In genomic region chr10:61903184-61903990, GRCh38 we compare ENCODE assay signal across 8 cellular contexts.
DNase-seq lines count a peak whose midpoint lies in the region; ATAC-seq and TF ChIP-seq lines count a peak whose summit lies in the region.

No MANE protein-coding gene starts in this region.

- H3K27ac Mint-ChIP-seq in stimulated activated memory B cell treated with anti-CD40 and anti-IgM and Interleukin-4, amounts not matched to agents 10 μg/mL and 1 μg/mL and 100 μg/mL, for 72 hours, result peak overlapping the region; percentile 100

- ATAC-seq in GM18861 (IDR thresholded peaks at IDR 0.05; ENCODE audit: unreplicated experiment) (peak; percentile 44), HG03097 (IDR thresholded peaks at IDR 0.05; ENCODE audit: low FRiP score, unreplicated experiment) (peak; percentile 58)
- peak; percentile 87 for ATAC-seq in stimulated activated memory B cell treated with anti-CD40 and anti-IgM and Interleukin-4, amounts not matched to agents 10 μg/mL and 1 μg/mL and 100 μg/mL, for 72 hours

- H3K36me3 Mint-ChIP-seq in stimulated activated memory B cell treated with anti-CD40 and anti-IgM and Interleukin-4, amounts not matched to agents 10 μg/mL and 1 μg/mL and 100 μg/mL, for 72 hours, result peaks cover 21% of the 10 kb centered on the region

- peak overlapping the region; percentile 94 for H3K9ac ChIP-seq in mucosa of stomach (ENCODE audit: low read length)

- peaks cover 32% of the 10 kb centered on the region for H3K4me1 Mint-ChIP-seq in stimulated activated memory B cell treated with anti-CD40 and anti-IgM and Interleukin-4, amounts not matched to agents 10 μg/mL and 1 μg/mL and 100 μg/mL, for 72 hours

- TF ChIP-seq POLR2A in erythroblast (IDR thresholded peaks at IDR 0.05; ENCODE audit: low read length), result peak; percentile 16

- no peaks in the 10 kb centered on the region for H3K9me3 ChIP-seq in mucosa of stomach (ENCODE audit: control insufficient read depth, low read length)

- peak overlapping the region; percentile 93 for H3K4me3 Mint-ChIP-seq in stimulated activated memory B cell treated with anti-CD40 and anti-IgM and Interleukin-4, amounts not matched to agents 10 μg/mL and 1 μg/mL and 100 μg/mL, for 72 hours

- H3K4me1 ChIP-seq in mucosa of stomach (ENCODE audit: control insufficient read depth, insufficient read depth, low read length), result peaks cover 19% of the 10 kb centered on the region

- no peaks in the 10 kb centered on the region for H3K9me3 Mint-ChIP-seq in stimulated activated memory B cell treated with anti-CD40 and anti-IgM and Interleukin-4, amounts not matched to agents 10 μg/mL and 1 μg/mL and 100 μg/mL, for 72 hours

- no peaks in the 10 kb centered on the region for H3K27me3 ChIP-seq in mucosa of stomach (ENCODE audit: control insufficient read depth, insufficient read depth, low read length)

- DNase-seq in AG08396 (ENCODE audit: low spot score) (peak; percentile 69), NCI-H748 (lab: John Stamatoyannopoulos, UW; ENCODE audit: unreplicated experiment) (peak; percentile 74), activated T-cell treated with anti-CD3 and anti-CD28 coated beads for 48 hours (ENCODE audit: low read depth) (peak; percentile 74), erythroblast (lab: John Stamatoyannopoulos, UW) (peak; percentile 40 to 60)

- H3K27me3 Mint-ChIP-seq in stimulated activated memory B cell treated with anti-CD40 and anti-IgM and Interleukin-4, amounts not matched to agents 10 μg/mL and 1 μg/mL and 100 μg/mL, for 72 hours, result no peaks in the 10 kb centered on the region

- no peaks in the 10 kb centered on the region for H3K36me3 ChIP-seq in mucosa of stomach (ENCODE audit: control insufficient read depth, insufficient read depth, low read length)

- peak overlapping the region; percentile 68 for H3K4me3 ChIP-seq in mucosa of stomach (ENCODE audit: low read length)

Comparison
In these comparisons a context has a peak if more than half of its experiments do, and no peak if none do; other contexts are left out.
1. Peak in every context shown above with its lines: DNase-seq, ATAC-seq and H3K4me3 ChIP-seq.